Comparison of ENCODE assay signal across 21 cellular contexts in the genomic region with DNA sequence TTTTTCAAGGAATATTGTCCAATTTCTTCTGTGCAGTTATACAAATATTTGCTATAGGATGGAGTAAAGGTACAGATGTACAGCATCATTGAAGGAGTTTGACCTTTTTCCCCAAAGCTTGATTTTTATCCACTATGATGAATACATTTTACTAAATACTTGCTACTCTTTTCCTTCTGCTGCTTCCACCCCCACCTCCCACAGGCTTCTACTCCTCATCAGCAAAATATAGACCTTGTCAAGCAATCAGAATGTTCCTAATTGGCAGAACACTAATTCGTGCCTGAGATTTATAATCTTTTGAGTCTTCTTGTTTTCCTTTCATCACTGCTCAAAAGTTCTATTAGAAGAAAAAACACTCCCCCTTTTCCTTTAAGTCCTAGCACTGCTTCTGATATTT. TPM values are rescaled to one million over a fixed set of nuclear protein-coding genes. Genes with fewer than 3 reads are reported as not detected.
DNase-seq lines count a peak whose midpoint lies in the region; ATAC-seq and TF ChIP-seq lines count a peak whose summit lies in the region.
"Had no signal": no experiment of that assay in that cellular context is flagged by ENCODE, and none has a peak within 500 bp of the region (broad histone marks: within the 10 kb centered on the region; RNA-seq: fewer than 3 reads in every experiment).

No MANE protein-coding gene starts in this region.

- H3K4me1 Mint-ChIP-seq in activated naive CD8-positive, alpha-beta T cell treated with anti-CD3 and anti-CD28 coated beads, Interleukin-2, amount 50 U/mL, for 24 hours: peaks cover 50% of the 10 kb centered on the region
- peaks cover 36% of the 10 kb centered on the region for H3K4me1 Mint-ChIP-seq in neural progenitor cell

- peaks cover 5 to 8% of the 10 kb centered on the region in 2 experiments; a peak in 3 of 4 replicates for H3K4me1 ChIP-seq in SK-N-SH (ENCODE audit: control insufficient read depth in 1 of 2, insufficient read depth in 2 of 2, low read depth in 1 of 2, low read length in 1 of 2)
- peaks cover 23% of the 10 kb centered on the region for H3K4me1 ChIP-seq in neural progenitor cell

- TF ChIP-seq POLR2A in erythroblast (IDR thresholded peaks at IDR 0.05; ENCODE audit: low read length): no peak

- CTCF ChIA-PET in SK-N-SH (lab: Yijun Ruan, JAX): interaction anchor here (1.2 kb wide), 1 partner anchor 44 kb away, joined by 6 read pairs; no protein-coding TSS in a partner anchor

- H3K27me3 ChIP-seq in SK-N-SH (ENCODE audit: insufficient read depth): no peaks in the 10 kb centered on the region
- H3K27me3 ChIP-seq in neural progenitor cell: no peaks in the 10 kb centered on the region
- H3K27me3 ChIP-seq: BE2C, SJSA1 had no signal

- H3K36me3 ChIP-seq in SK-N-SH (replicated peaks in 1 of 2; ENCODE audit: control insufficient read depth in 1 of 2, insufficient read depth in 2 of 2, low read length in 1 of 2): peaks cover 44 to 51% of the 10 kb centered on the region in 2 experiments
- peaks cover 16% of the 10 kb centered on the region for H3K36me3 ChIP-seq in neural progenitor cell

- 0 out of 4 replicates have a peak overlapping the region, but pooled peaks of 1 of the 2 experiments have one; percentile 98 for H3K27ac ChIP-seq in SK-N-SH (ENCODE audit: low read depth in 2 of 2, low read length in 1 of 2)
- no peak overlapping the region for H3K27ac ChIP-seq in neural progenitor cell
- H3K27ac ChIP-seq: 22Rv1, SJSA1, skin epidermis had no signal

- H3K4me3 ChIP-seq in SK-N-SH (ENCODE audit: low read depth in 2 of 2, low read length in 1 of 2) (0 out of 4 replicates have a peak overlapping the region, but pooled peaks of 1 of the 2 experiments have one; percentile 97), HFF-Myc (replicated peaks; ENCODE audit: low read depth, low read length) (peak overlapping the region; percentile 94; the same call in 1 of the 2 replicates), neural progenitor cell (peak overlapping the region; percentile 98)
- H3K4me3 ChIP-seq: SJSA1, skin epidermis had no signal

- no peak for TF ChIP-seq RAD21 in SK-N-SH (IDR thresholded peaks at IDR 0.05; ENCODE audit: low read length)

- no peaks in the 10 kb centered on the region for H3K9me3 Mint-ChIP-seq in activated naive CD8-positive, alpha-beta T cell treated with anti-CD3 and anti-CD28 coated beads, Interleukin-2, amount 50 U/mL, for 24 hours
- H3K9me3 Mint-ChIP-seq in neural progenitor cell: no peaks in the 10 kb centered on the region
- H3K9me3 Mint-ChIP-seq: activated T-cell treated with anti-CD3 and anti-CD28 coated beads, Interleukin-2, amount 50 U/mL, for 4 hours had no signal

- H3K4me3 Mint-ChIP-seq in activated naive CD8-positive, alpha-beta T cell treated with anti-CD3 and anti-CD28 coated beads, Interleukin-2, amount 50 U/mL, for 24 hours: peak overlapping the region; percentile 19
- no peak overlapping the region for H3K4me3 Mint-ChIP-seq in neural progenitor cell
- H3K4me3 Mint-ChIP-seq: activated T-cell treated with anti-CD3 and anti-CD28 coated beads, Interleukin-2, amount 50 U/mL, for 4 hours had no signal

- TF ChIP-seq EP300 in SK-N-SH (IDR thresholded peaks at IDR 0.05; ENCODE audit: borderline replicate concordance in 1 of 2, low read depth in 1 of 2, low read length in 1 of 2): no peak

- TF ChIP-seq CTCF in SK-N-SH (IDR thresholded peaks at IDR 0.05) (no peak), HFF-Myc (IDR thresholded peaks at IDR 0.05; ENCODE audit: low read depth, low read length, missing control alignments) (no peak), neural progenitor cell (IDR thresholded peaks at IDR 0.05) (no peak)

- H3K9ac ChIP-seq in SK-N-SH: peak overlapping the region; percentile 87; the same call in 1 of the 2 replicates
- no peak overlapping the region for H3K9ac ChIP-seq in neural progenitor cell

- H3K4me2 ChIP-seq in SK-N-SH: peak overlapping the region; percentile 83; the same call in 1 of the 2 replicates
- peak overlapping the region; percentile 94 for H3K4me2 ChIP-seq in neural progenitor cell

- H3K9me2 ChIP-seq in SK-N-SH: no peaks in the 10 kb centered on the region

- ATAC-seq in SK-N-SH treated with all-trans-retinoic acid at 6 μM for 48 hours: no peak
- no peak for ATAC-seq in activated naive CD8-positive, alpha-beta T cell treated with anti-CD3 and anti-CD28 coated beads, Interleukin-2, amount 50 U/mL, for 24 hours
- ATAC-seq in HG03432 (IDR thresholded peaks at IDR 0.05; ENCODE audit: unreplicated experiment): no peak
- ATAC-seq: activated T-cell treated with anti-CD3 and anti-CD28 coated beads, Interleukin-2, amount 50 U/mL, for 4 hours had no signal

- H3F3A ChIP-seq in SK-N-SH (replicated peaks; ENCODE audit: insufficient read depth) (peaks cover 53% of the 10 kb centered on the region), neural progenitor cell (ENCODE audit: low read depth) (peaks cover 60% of the 10 kb centered on the region)

- H2AFZ ChIP-seq in SK-N-SH (ENCODE audit: low read depth) (no peak overlapping the region), neural progenitor cell (replicated peaks) (no peak overlapping the region)

- no peaks in the 10 kb centered on the region for H3K27me3 Mint-ChIP-seq in activated naive CD8-positive, alpha-beta T cell treated with anti-CD3 and anti-CD28 coated beads, Interleukin-2, amount 50 U/mL, for 24 hours
- no peaks in the 10 kb centered on the region for H3K27me3 Mint-ChIP-seq in neural progenitor cell (ENCODE audit: insufficient read depth, low read depth)

- DNase-seq in SK-N-SH: no peak
- no peak for DNase-seq in HFF-Myc (ENCODE audit: extremely low read depth, low read depth)
- no peak for DNase-seq in activated naive CD8-positive, alpha-beta T cell treated with anti-CD3 and anti-CD28 coated beads, Interleukin-2, amount 50 U/mL, for 24 hours
- DNase-seq in neural progenitor cell (ENCODE audit: low spot score): no peak
- DNase-seq in activated effector memory CD4-positive, alpha-beta T cell treated with Interleukin-2 at 50 U/mL for 16 hours: no peak
- no peak for DNase-seq in erythroblast (lab: John Stamatoyannopoulos, UW)
- DNase-seq: activated CD4-positive, alpha-beta T cell treated with anti-CD3 and anti-CD28 coated beads for 48 hours; activated T-cell treated with anti-CD3 and anti-CD28 coated beads, Interleukin-2, amount 50 U/mL, for 4 hours; BE2C; DMS53; effector CD4-positive, alpha-beta T cell; glutamatergic neuron; NCI-H1417; NCI-H526 treated with DMSO at 0.1 percent for 48 hours; posterior cingulate gyrus; stimulated activated CD4-positive, alpha-beta T cell treated with anti-CD3 and anti-CD28 coated beads, Interleukin-4, amount 100 ng/mL, for 24 hours had no signal

- H3K9me3 ChIP-seq in SK-N-SH (no peaks in the 10 kb centered on the region), neural progenitor cell (ENCODE audit: low read depth) (no peaks in the 10 kb centered on the region)
- H3K9me3 ChIP-seq: BE2C, SJSA1 had no signal

- peaks cover 52% of the 10 kb centered on the region for H3K36me3 Mint-ChIP-seq in activated naive CD8-positive, alpha-beta T cell treated with anti-CD3 and anti-CD28 coated beads, Interleukin-2, amount 50 U/mL, for 24 hours (ENCODE audit: low read depth)
- H3K36me3 Mint-ChIP-seq in neural progenitor cell: peaks cover 14% of the 10 kb centered on the region

- H3K27ac Mint-ChIP-seq in activated naive CD8-positive, alpha-beta T cell treated with anti-CD3 and anti-CD28 coated beads, Interleukin-2, amount 50 U/mL, for 24 hours: no peak overlapping the region
- no peak overlapping the region for H3K27ac Mint-ChIP-seq in neural progenitor cell

- peaks cover 11% of the 10 kb centered on the region; the same call in 1 of the 2 replicates for H4K20me1 ChIP-seq in SK-N-SH (ENCODE audit: insufficient read depth)
- peaks cover 65% of the 10 kb centered on the region for H4K20me1 ChIP-seq in neural progenitor cell (ENCODE audit: low read depth)

- peaks cover 80% of the 10 kb centered on the region for H3K79me2 ChIP-seq in SK-N-SH (ENCODE audit: insufficient read depth)
- H3K79me2 ChIP-seq in neural progenitor cell (ENCODE audit: low read depth): peaks cover 95% of the 10 kb centered on the region

- WGBS in SK-N-SH (ENCODE audit: low lambda C conversion rate): 77% methylated on average over 1 of the region's 1 CpG

- POLR2A ChIA-PET in SK-N-SH (lab: Yijun Ruan, JAX): no interaction called here

TF ChIP-seq in SK-N-SH, 30 proteins besides CTCF, POLR2A, EP300 and RAD21 (continues in another document):
- TF ChIP-seq IRF3 (IDR thresholded peaks at IDR 0.05; ENCODE audit: low read depth, low read length): no peak
- no peak for TF ChIP-seq FOXM1 (IDR thresholded peaks at IDR 0.05; ENCODE audit: low read depth)
- no peak for TF ChIP-seq TEAD4 (IDR thresholded peaks at IDR 0.05; ENCODE audit: borderline replicate concordance, insufficient read depth)

TF ChIP-seq in SK-N-SH treated with all-trans-retinoic acid at 6 μM for 48 hours, 23 proteins besides CTCF, POLR2A, EP300 and RAD21 (continues in another document):
- TF ChIP-seq CSDC2 (CRISPR knock-in tag; IDR thresholded peaks at IDR 0.05) (no peak), ARNTL (CRISPR knock-in tag; IDR thresholded peaks at IDR 0.05; ENCODE audit: borderline replicate concordance, low read depth) (no peak), ZFP3 (CRISPR knock-in tag; IDR thresholded peaks at IDR 0.05) (no peak), ESRRG (CRISPR knock-in tag; IDR thresholded peaks at IDR 0.05) (no peak), ZNF565 (CRISPR knock-in tag; conservative IDR thresholded peaks at IDR 0.05; ENCODE audit: low read depth) (no peak), OSR1 (CRISPR knock-in tag; IDR thresholded peaks at IDR 0.05) (no peak), ZNF8 (CRISPR knock-in tag; IDR thresholded peaks at IDR 0.05) (no peak)

RNA-seq across cellular contexts. Expression of gene THAP9, which starts 3.8 kb away (rescaled TPM):
- 1.5 and 1.6 TPM in 2 replicates for polyA plus RNA-seq in SK-N-SH (2012; rRNA removed)
- polyA plus RNA-seq in SK-N-SH (2012; cell fraction: cytosol; rRNA removed): 1.5 and 1.7 TPM in 2 replicates
- 1.2 and 3.7 TPM in 2 replicates for polyA plus RNA-seq in SK-N-SH (2012; cell fraction: nucleus; rRNA removed)
- total RNA-seq in neural progenitor cell (ENCODE audit: low replicate concordance): 41.3 and 78.7 TPM in 2 replicates

RNA-seq across cellular contexts. Expression of gene SEC31A, which starts 5.8 kb away (rescaled TPM):
- polyA plus RNA-seq in SK-N-SH (2012; rRNA removed): 147 and 191 TPM in 2 replicates
- polyA plus RNA-seq in SK-N-SH (2012; cell fraction: cytosol; rRNA removed): 141 and 148 TPM in 2 replicates
- polyA plus RNA-seq in SK-N-SH (2012; cell fraction: nucleus; rRNA removed): 118 and 233 TPM in 2 replicates
- total RNA-seq in neural progenitor cell (ENCODE audit: low replicate concordance): 110 and 210 TPM in 2 replicates
